In genomic region chr3:52289338-52289746, GRCh38 we compare ENCODE assay signal across 12 cellular contexts. TPM values are rescaled to one million over a fixed set of nuclear protein-coding genes. Genes with fewer than 3 reads are reported as not detected.
DNase-seq lines count a peak whose midpoint lies in the region; ATAC-seq lines count a peak whose summit lies in the region.
"Had no signal": no experiment of that assay in that cellular context is flagged by ENCODE, and none has a peak within 500 bp of the region (broad histone marks: within the 10 kb centered on the region; RNA-seq: fewer than 3 reads in every experiment).

No MANE protein-coding gene starts in this region.

- H3K4me3 Mint-ChIP-seq in activated naive CD8-positive, alpha-beta T cell treated with anti-CD3 and anti-CD28 coated beads, Interleukin-2, amount 50 U/mL, for 24 hours, result peak overlapping the region; percentile 87

- WGBS in GM23248 (ENCODE audit: low coverage in 1 of 2, low lambda C conversion rate in 2 of 2, missing lambda C conversion rate in 2 of 2), 2 experiments, result 89 to 94% methylated on average over 1 of the region's 1 CpG

- H3K36me3 Mint-ChIP-seq in activated naive CD8-positive, alpha-beta T cell treated with anti-CD3 and anti-CD28 coated beads, Interleukin-2, amount 50 U/mL, for 24 hours (ENCODE audit: low read depth), result peaks cover 11% of the 10 kb centered on the region

- no peaks in the 10 kb centered on the region for H3K36me3 ChIP-seq in GM23248 (ENCODE audit: low read depth)

- H3K9ac ChIP-seq in GM23248, result no peak overlapping the region

- ATAC-seq in Right ventricle myocardium inferior, result no peak
- no peak for ATAC-seq in activated naive CD8-positive, alpha-beta T cell treated with anti-CD3 and anti-CD28 coated beads, Interleukin-2, amount 50 U/mL, for 24 hours
- ATAC-seq: heart left ventricle had no signal

- peaks cover 9% of the 10 kb centered on the region for H3K4me1 ChIP-seq in GM23248 (ENCODE audit: insufficient read depth)

- no peak overlapping the region for H3K4me3 ChIP-seq in GM23248

- H3K27ac Mint-ChIP-seq in activated naive CD8-positive, alpha-beta T cell treated with anti-CD3 and anti-CD28 coated beads, Interleukin-2, amount 50 U/mL, for 24 hours, result no peak overlapping the region

- no peak overlapping the region for H3K27ac ChIP-seq in GM23248

- no peaks in the 10 kb centered on the region for H3K27me3 ChIP-seq in GM23248 (replicated peaks; ENCODE audit: insufficient read depth)
- H3K27me3 ChIP-seq: ascending aorta, heart left ventricle had no signal

- H3K79me2 ChIP-seq in GM23248 (ENCODE audit: insufficient read depth), result peaks cover 39% of the 10 kb centered on the region

- H3K9me3 ChIP-seq in GM23248 (ENCODE audit: low read depth), result no peaks in the 10 kb centered on the region
- H3K9me3 ChIP-seq: ascending aorta, heart left ventricle had no signal

- intact Hi-C loops in cardiac septum (cut with DNase I), result loop anchor here (5.0 kb wide), 1 partner anchor 118 kb away; no protein-coding TSS in a partner anchor
- intact Hi-C loops in Right ventricle myocardium inferior (cut with DNase I), result no loop called here

- in situ Hi-C loops in GM23248 (cut with MboI), result no loop called here

- no peaks in the 10 kb centered on the region for H3K27me3 Mint-ChIP-seq in activated naive CD8-positive, alpha-beta T cell treated with anti-CD3 and anti-CD28 coated beads, Interleukin-2, amount 50 U/mL, for 24 hours

- peak; percentile 26 for DNase-seq in cardiac septum (ENCODE audit: low spot score)
- DNase-seq in Right ventricle myocardium inferior (ENCODE audit: missing footprints), result no peak
- no peak for DNase-seq in activated naive CD8-positive, alpha-beta T cell treated with anti-CD3 and anti-CD28 coated beads, Interleukin-2, amount 50 U/mL, for 24 hours
- DNase-seq in mucosa of gallbladder (ENCODE audit: low spot score), result peak; percentile 56
- no peak for DNase-seq in GM19238 (ENCODE audit: insufficient read length, low spot score)
- DNase-seq in NCI-H187 treated with DMSO at 0.1 percent for 48 hours (lab: John Stamatoyannopoulos, UW), result no peak
- DNase-seq in iPS-NIHi11 (ENCODE audit: low spot score), result no peak
- DNase-seq in GM23248, result no peak
- DNase-seq: heart left ventricle; NK-92 treated with Interleukin-12 subunit alpha and Interleukin-12 subunit beta, amount 100 ng/mL, for 24 hours; SW 1271 had no signal

- no peaks in the 10 kb centered on the region for H3K9me3 Mint-ChIP-seq in activated naive CD8-positive, alpha-beta T cell treated with anti-CD3 and anti-CD28 coated beads, Interleukin-2, amount 50 U/mL, for 24 hours

- H3K4me2 ChIP-seq in GM23248 (ENCODE audit: unreplicated experiment), result no peak overlapping the region

- no peak overlapping the region for H2AFZ ChIP-seq in GM23248

- H4K20me1 ChIP-seq in GM23248 (ENCODE audit: insufficient read depth), result no peaks in the 10 kb centered on the region

- H3K4me1 Mint-ChIP-seq in activated naive CD8-positive, alpha-beta T cell treated with anti-CD3 and anti-CD28 coated beads, Interleukin-2, amount 50 U/mL, for 24 hours, result peaks cover 25% of the 10 kb centered on the region

- H3F3A ChIP-seq in GM23248 (ENCODE audit: insufficient read depth), result no peaks in the 10 kb centered on the region

- H3K9me2 ChIP-seq in GM23248 (ENCODE audit: insufficient read depth), result no peaks in the 10 kb centered on the region

RNA-seq across cellular contexts. Expression of gene GLYCTK, which starts 1.7 kb away (rescaled TPM):
- 6.4 TPM for total RNA-seq in cardiac septum
- total RNA-seq in Right ventricle myocardium inferior, result 5.2 TPM
- 53.6 TPM for total RNA-seq in mucosa of gallbladder
- total RNA-seq in GM23248 (2014; rRNA removed; shearing (Covaris generic)), result 4.9 and 10.0 TPM in 2 replicates
- 2.5 and 2.7 TPM in 2 replicates for polyA plus RNA-seq in GM23248 (2016; fragmentation: Nextera tagmentation; extraction: Ambion mirVana)

RNA-seq across cellular contexts. Expression of gene WDR82, which starts 10.9 kb away (rescaled TPM):
- total RNA-seq in cardiac septum (69.7 TPM), Right ventricle myocardium inferior (62.3 TPM), mucosa of gallbladder (71.0 TPM)
- 45.3 and 56.1 TPM in 2 replicates for total RNA-seq in GM23248 (2014; rRNA removed; shearing (Covaris generic))
- 16.1 and 18.7 TPM in 2 replicates for polyA plus RNA-seq in GM23248 (2016; fragmentation: Nextera tagmentation; extraction: Ambion mirVana)

RNA-seq across cellular contexts. Expression of gene DNAH1, which starts 26.8 kb away (rescaled TPM):
- total RNA-seq in cardiac septum (4.2 TPM), Right ventricle myocardium inferior (2.2 TPM), mucosa of gallbladder (13.8 TPM)
- total RNA-seq in GM23248 (2014; rRNA removed; shearing (Covaris generic)), result 4.0 and 7.0 TPM in 2 replicates
- polyA plus RNA-seq in GM23248 (2016; fragmentation: Nextera tagmentation; extraction: Ambion mirVana), result 0.81 and 0.89 TPM in 2 replicates

RNA-seq across cellular contexts. Expression of gene PPM1M, which starts 43.8 kb away (rescaled TPM):
- total RNA-seq in cardiac septum, result 8.9 TPM
- total RNA-seq in Right ventricle myocardium inferior, result 8.7 TPM
- total RNA-seq in mucosa of gallbladder, result 33.0 TPM
- 26.7 and 35.7 TPM in 2 replicates for total RNA-seq in GM23248 (2014; rRNA removed; shearing (Covaris generic))
- 19.3 and 21.6 TPM in 2 replicates for polyA plus RNA-seq in GM23248 (2016; fragmentation: Nextera tagmentation; extraction: Ambion mirVana)

RNA-seq across cellular contexts. Expression of gene TWF2, which starts 50.4 kb away (rescaled TPM):
- total RNA-seq in cardiac septum (69.5 TPM), Right ventricle myocardium inferior (120 TPM), mucosa of gallbladder (72.8 TPM)
- 124 and 137 TPM in 2 replicates for total RNA-seq in GM23248 (2014; rRNA removed; shearing (Covaris generic))
- 95.1 and 105 TPM in 2 replicates for polyA plus RNA-seq in GM23248 (2016; fragmentation: Nextera tagmentation; extraction: Ambion mirVana)

Comparison
In these comparisons a context has a peak if more than half of its experiments do, and no peak if none do; other contexts are left out.
1. DNase-seq: peak in cardiac septum (single experiment) and mucosa of gallbladder (single experiment); none in Right ventricle myocardium inferior (single experiment), activated naive CD8-positive, alpha-beta T cell treated with anti-CD3 and anti-CD28 coated beads, Interleukin-2, amount 50 U/mL, for 24 hours (single experiment), GM19238 (single experiment), NCI-H187 treated with DMSO at 0.1 percent for 48 hours (single experiment), iPS-NIHi11 (single experiment) and GM23248 (single experiment).